In the genomic region with DNA sequence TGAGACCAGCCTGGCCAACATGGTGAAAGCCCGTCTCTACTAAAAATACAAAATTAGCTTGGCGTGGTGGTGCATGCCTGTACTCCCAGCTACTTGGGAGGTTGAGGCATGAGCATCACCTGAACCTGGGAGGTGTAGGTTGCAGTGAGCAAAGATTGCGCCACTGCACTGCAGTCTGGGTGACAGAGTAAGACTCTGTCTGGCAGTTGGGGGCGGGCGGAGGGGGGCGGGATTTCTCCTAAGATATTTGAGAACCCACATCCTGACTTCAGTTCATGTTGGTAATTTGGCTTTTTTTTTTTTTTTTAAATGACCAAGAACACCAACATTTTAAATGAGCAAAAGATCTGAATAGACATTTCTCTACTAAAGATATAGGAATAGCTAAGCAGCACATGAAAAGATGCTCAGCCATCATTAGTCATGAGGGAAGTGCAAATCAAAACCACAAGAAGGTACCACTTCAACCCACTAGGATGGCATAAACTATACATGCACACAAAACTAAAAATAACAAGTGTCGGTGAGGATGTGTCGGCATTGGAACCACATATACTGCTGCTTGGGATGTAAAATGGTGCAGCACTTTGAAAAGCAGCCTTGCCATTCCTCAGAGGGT, we compare ENCODE assay signal across 14 cellular contexts.
DNase-seq lines count a peak whose midpoint lies in the region; ATAC-seq and TF ChIP-seq lines count a peak whose summit lies in the region.
"Had no signal": no experiment of that assay in that cellular context is flagged by ENCODE, and none has a peak within 500 bp of the region (broad histone marks: within the 10 kb centered on the region; RNA-seq: fewer than 3 reads in every experiment).

No MANE protein-coding gene starts in this region.

- H3K4me3 ChIP-seq in Jurkat, Clone E6-1 (ENCODE audit: low read length) = no peak overlapping the region; the same call in 1 of the 2 replicates

- no peak for ATAC-seq in GM18861 (IDR thresholded peaks at IDR 0.05; ENCODE audit: unreplicated experiment)
- ATAC-seq: HepG2 had no signal

- peak; percentile 74 for DNase-seq in Jurkat, Clone E6-1 (ENCODE audit: low read depth, low spot score)
- DNase-seq in activated CD8-positive, alpha-beta memory T cell treated with anti-CD3 and anti-CD28 coated beads for 4 hours (ENCODE audit: low read depth in 2 of 2) = peak; percentile 6 to 60
- peak; percentile 68 for DNase-seq in central memory CD4-positive, alpha-beta T cell
- peak; percentile 70 for DNase-seq in stimulated activated CD4-positive, alpha-beta T cell treated with anti-CD3 and anti-CD28 coated beads, Interleukin-4, amount 100 ng/mL, for 1 hour
- no peak for DNase-seq in LoVo (ENCODE audit: low spot score)
- DNase-seq in NOMO-1 (lab: John Stamatoyannopoulos, UW; ENCODE audit: unreplicated experiment in 2 of 2) = no peak
- DNase-seq in glutamatergic neuron = no peak
- DNase-seq: BE2C, brain microvascular endothelial cell, foreskin melanocyte, NCI-H446 treated with DMSO at 0.1 percent for 48 hours had no signal

- peaks cover 2% of the 10 kb centered on the region for H3K9me3 Mint-ChIP-seq in glutamatergic neuron (ENCODE audit: unreplicated experiment)
- H3K9me3 Mint-ChIP-seq: memory B cell had no signal

- H3K4me3 Mint-ChIP-seq in glutamatergic neuron (ENCODE audit: unreplicated experiment) = no peak overlapping the region
- H3K4me3 Mint-ChIP-seq: memory B cell had no signal

- H3K27ac Mint-ChIP-seq in glutamatergic neuron (ENCODE audit: unreplicated experiment) = no peak overlapping the region
- H3K27ac Mint-ChIP-seq: memory B cell had no signal

- TF ChIP-seq CTCF in glutamatergic neuron (IDR thresholded peaks at IDR 0.05; ENCODE audit: partially characterized antibody, unreplicated experiment) = no peak

- peaks cover 15% of the 10 kb centered on the region for H3K4me1 Mint-ChIP-seq in glutamatergic neuron (ENCODE audit: low read depth, unreplicated experiment)

- H3K27me3 Mint-ChIP-seq in glutamatergic neuron (ENCODE audit: unreplicated experiment) = no peaks in the 10 kb centered on the region

- H3K36me3 Mint-ChIP-seq in glutamatergic neuron (ENCODE audit: unreplicated experiment) = no peaks in the 10 kb centered on the region
- H3K36me3 Mint-ChIP-seq: memory B cell had no signal

Comparison
In these comparisons a context has a peak if more than half of its experiments do, and no peak if none do; other contexts are left out.
1. DNase-seq: peak in Jurkat, Clone E6-1 (single experiment), activated CD8-positive, alpha-beta memory T cell treated with anti-CD3 and anti-CD28 coated beads for 4 hours (2 of 2), central memory CD4-positive, alpha-beta T cell (single experiment) and stimulated activated CD4-positive, alpha-beta T cell treated with anti-CD3 and anti-CD28 coated beads, Interleukin-4, amount 100 ng/mL, for 1 hour (single experiment); none in LoVo (single experiment), NOMO-1 (0 of 2) and glutamatergic neuron (single experiment).